16 cellular contexts compared by ENCODE assay signal in the genomic region with DNA sequence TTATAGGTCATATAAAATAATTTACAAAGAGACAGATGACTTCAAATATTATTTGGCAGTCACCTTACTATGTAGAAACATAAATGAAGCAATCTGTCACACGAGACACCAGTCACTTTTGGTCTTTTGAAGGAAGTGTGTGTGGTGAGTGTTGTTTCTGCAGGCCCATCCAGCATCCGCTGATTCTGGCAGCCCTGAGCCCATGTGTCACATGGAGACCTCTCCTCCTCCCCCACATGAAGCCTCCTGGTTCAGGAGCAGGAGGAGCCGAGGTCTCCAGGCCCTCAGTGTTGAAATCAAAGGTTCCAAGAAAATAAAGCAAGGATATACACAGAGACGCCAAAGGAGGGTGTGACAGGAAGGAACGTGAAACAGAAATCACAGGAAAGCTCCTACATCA.
A peak's percentile ranks its signal among the peaks of the same experiment; 100 is the strongest.
DNase-seq lines count a peak whose midpoint lies in the region; ATAC-seq and TF ChIP-seq lines count a peak whose summit lies in the region.
"Had no signal": no experiment of that assay in that cellular context is flagged by ENCODE, and none has a peak within 500 bp of the region (broad histone marks: within the 10 kb centered on the region; RNA-seq: fewer than 3 reads in every experiment).

No MANE protein-coding gene starts in this region.

- no peak overlapping the region for H3K4me3 ChIP-seq in gastrocnemius medialis
- H3K4me3 ChIP-seq: vagina had no signal

- H3K27me3 Mint-ChIP-seq in activated CD8-positive, alpha-beta memory T cell treated with anti-CD3 and anti-CD28 coated beads, Interleukin-2, amount 10 ng/mL, durations not matched to agents 7 days and 5 days: no peaks in the 10 kb centered on the region
- no peaks in the 10 kb centered on the region for H3K27me3 Mint-ChIP-seq in activated T-helper 17 cell treated with anti-CD3 and anti-CD28 coated beads, Interleukin-2, amount 50 U/mL, for 72 hours
- H3K27me3 Mint-ChIP-seq: memory B cell; stimulated activated naive CD8-positive, alpha-beta T cell treated with anti-CD3 and anti-CD28 coated beads, Interleukin-15, Interleukin-2, amounts not matched to agents 100 ng/mL and 50 ng/mL, for 24 hours; T-helper 17 cell had no signal

- no peaks in the 10 kb centered on the region for H3K9me3 Mint-ChIP-seq in activated CD8-positive, alpha-beta memory T cell treated with anti-CD3 and anti-CD28 coated beads, Interleukin-2, amount 10 ng/mL, durations not matched to agents 7 days and 5 days (ENCODE audit: low read depth)
- H3K9me3 Mint-ChIP-seq in activated T-helper 17 cell treated with anti-CD3 and anti-CD28 coated beads, Interleukin-2, amount 50 U/mL, for 72 hours: no peaks in the 10 kb centered on the region
- H3K9me3 Mint-ChIP-seq: memory B cell; stimulated activated naive CD8-positive, alpha-beta T cell treated with anti-CD3 and anti-CD28 coated beads, Interleukin-15, Interleukin-2, amounts not matched to agents 100 ng/mL and 50 ng/mL, for 24 hours had no signal

- no peak overlapping the region for H3K27ac Mint-ChIP-seq in activated CD8-positive, alpha-beta memory T cell treated with anti-CD3 and anti-CD28 coated beads, Interleukin-2, amount 10 ng/mL, durations not matched to agents 7 days and 5 days
- peak overlapping the region; percentile 43 for H3K27ac Mint-ChIP-seq in activated T-helper 17 cell treated with anti-CD3 and anti-CD28 coated beads, Interleukin-2, amount 50 U/mL, for 72 hours
- H3K27ac Mint-ChIP-seq: memory B cell; stimulated activated naive CD8-positive, alpha-beta T cell treated with anti-CD3 and anti-CD28 coated beads, Interleukin-15, Interleukin-2, amounts not matched to agents 100 ng/mL and 50 ng/mL, for 24 hours had no signal

- peak; percentile 1 for DNase-seq in activated CD8-positive, alpha-beta memory T cell treated with anti-CD3 and anti-CD28 coated beads, Interleukin-2, amount 50 U/mL, for 48 hours
- no peak for DNase-seq in activated CD8-positive, alpha-beta memory T cell treated with anti-CD3 and anti-CD28 coated beads, Interleukin-2, amount 10 ng/mL, durations not matched to agents 7 days and 5 days
- DNase-seq in left ventricle myocardium superior: peak; percentile 54
- peak; percentile 48 to 74 for DNase-seq in gastrocnemius medialis
- no peak for DNase-seq in NCI-H1092 (lab: John Stamatoyannopoulos, UW)
- DNase-seq: activated T-cell treated with anti-CD3 and anti-CD28 coated beads, Interleukin-2, amount 50 U/mL, for 48 hours; NCI-H1417; NCI-H510A treated with DMSO at 0.1 percent for 48 hours; occipital lobe; T-helper 17 cell had no signal

- CTCF ChIA-PET in activated CD8-positive, alpha-beta memory T cell treated with anti-CD3 and anti-CD28 coated beads, Interleukin-2, amount 10 ng/mL, durations not matched to agents 7 days and 5 days (lab: Charles Lee): interaction anchor here (1.6 kb wide), 1 partner anchor 71 kb away, joined by 6 read pairs; no protein-coding TSS in a partner anchor

- H3K9me3 ChIP-seq in gastrocnemius medialis: no peaks in the 10 kb centered on the region
- H3K9me3 ChIP-seq: vagina had no signal

- ATAC-seq in activated CD8-positive, alpha-beta memory T cell treated with anti-CD3 and anti-CD28 coated beads, Interleukin-2, amount 10 ng/mL, durations not matched to agents 7 days and 5 days: no peak
- no peak for ATAC-seq in activated T-helper 17 cell treated with anti-CD3 and anti-CD28 coated beads, Interleukin-2, amount 50 U/mL, for 72 hours (replicated peaks)
- ATAC-seq in left ventricle myocardium superior: peak; percentile 20
- ATAC-seq in gastrocnemius medialis: peak; percentile 32 to 42
- no peak for ATAC-seq in GM21390 (IDR thresholded peaks at IDR 0.05; ENCODE audit: unreplicated experiment)
- no peak for ATAC-seq in HG03139 (IDR thresholded peaks at IDR 0.05; ENCODE audit: unreplicated experiment)
- ATAC-seq: T-helper 17 cell had no signal

- no peak overlapping the region for H3K4me3 Mint-ChIP-seq in activated CD8-positive, alpha-beta memory T cell treated with anti-CD3 and anti-CD28 coated beads, Interleukin-2, amount 10 ng/mL, durations not matched to agents 7 days and 5 days
- no peak overlapping the region for H3K4me3 Mint-ChIP-seq in activated T-helper 17 cell treated with anti-CD3 and anti-CD28 coated beads, Interleukin-2, amount 50 U/mL, for 72 hours
- H3K4me3 Mint-ChIP-seq: memory B cell; stimulated activated naive CD8-positive, alpha-beta T cell treated with anti-CD3 and anti-CD28 coated beads, Interleukin-15, Interleukin-2, amounts not matched to agents 100 ng/mL and 50 ng/mL, for 24 hours; T-helper 17 cell had no signal

- peak overlapping the region; percentile 21 to 64 (median 50) for H3K27ac ChIP-seq in gastrocnemius medialis
- H3K27ac ChIP-seq: vagina had no signal

- no peaks in the 10 kb centered on the region for H3K4me1 Mint-ChIP-seq in activated CD8-positive, alpha-beta memory T cell treated with anti-CD3 and anti-CD28 coated beads, Interleukin-2, amount 10 ng/mL, durations not matched to agents 7 days and 5 days
- H3K4me1 Mint-ChIP-seq in activated T-helper 17 cell treated with anti-CD3 and anti-CD28 coated beads, Interleukin-2, amount 50 U/mL, for 72 hours: no peaks in the 10 kb centered on the region
- H3K4me1 Mint-ChIP-seq: memory B cell had no signal

- H3K36me3 Mint-ChIP-seq in activated CD8-positive, alpha-beta memory T cell treated with anti-CD3 and anti-CD28 coated beads, Interleukin-2, amount 10 ng/mL, durations not matched to agents 7 days and 5 days: peaks cover 6% of the 10 kb centered on the region
- H3K36me3 Mint-ChIP-seq in activated T-helper 17 cell treated with anti-CD3 and anti-CD28 coated beads, Interleukin-2, amount 50 U/mL, for 72 hours (ENCODE audit: low read depth): peaks cover 54% of the 10 kb centered on the region

- intact Hi-C loops in left ventricle myocardium superior (cut with micrococcal nuclease): no loop called here
- intact Hi-C loops in gastrocnemius medialis (cut with DNase I; ENCODE audit: low total_unique reads): no loop called here

- H3K4me1 ChIP-seq in gastrocnemius medialis: peaks cover 8 to 25% of the 10 kb centered on the region in 2 donors

- no peaks in the 10 kb centered on the region for H3K27me3 ChIP-seq in gastrocnemius medialis
- H3K27me3 ChIP-seq: vagina had no signal

- no peak for TF ChIP-seq POLR2A in gastrocnemius medialis (IDR thresholded peaks at IDR 0.05)

- peaks cover 0 to 45% of the 10 kb centered on the region in 2 donors for H3K36me3 ChIP-seq in gastrocnemius medialis

- no peak for TF ChIP-seq CTCF in gastrocnemius medialis (IDR thresholded peaks at IDR 0.05 in 4 of 5, conservative IDR thresholded peaks at IDR 0.05 in 1 of 5)

- in situ Hi-C loops in gastrocnemius medialis (cut with MboI; ENCODE audit: low sequenced_read_pairs in 4 of 4): loop anchor here in 1 of 4 donors (25.0 kb wide), 1 partner anchor 135 kb away; no protein-coding TSS in a partner anchor

Comparison
In these comparisons a context has a peak if more than half of its experiments do, and no peak if none do; other contexts are left out.
1. DNase-seq: peak in activated CD8-positive, alpha-beta memory T cell treated with anti-CD3 and anti-CD28 coated beads, Interleukin-2, amount 50 U/mL, for 48 hours (single experiment), left ventricle myocardium superior (single experiment) and gastrocnemius medialis (2 of 2); none in activated CD8-positive, alpha-beta memory T cell treated with anti-CD3 and anti-CD28 coated beads, Interleukin-2, amount 10 ng/mL, durations not matched to agents 7 days and 5 days (single experiment) and NCI-H1092 (single experiment).
2. ATAC-seq: peak in left ventricle myocardium superior (single experiment) and gastrocnemius medialis (2 of 2); none in activated CD8-positive, alpha-beta memory T cell treated with anti-CD3 and anti-CD28 coated beads, Interleukin-2, amount 10 ng/mL, durations not matched to agents 7 days and 5 days (single experiment), activated T-helper 17 cell treated with anti-CD3 and anti-CD28 coated beads, Interleukin-2, amount 50 U/mL, for 72 hours (single experiment), GM21390 (single experiment) and HG03139 (single experiment).